Comparison of ENCODE assay signal across 8 cellular contexts in the genomic region with DNA sequence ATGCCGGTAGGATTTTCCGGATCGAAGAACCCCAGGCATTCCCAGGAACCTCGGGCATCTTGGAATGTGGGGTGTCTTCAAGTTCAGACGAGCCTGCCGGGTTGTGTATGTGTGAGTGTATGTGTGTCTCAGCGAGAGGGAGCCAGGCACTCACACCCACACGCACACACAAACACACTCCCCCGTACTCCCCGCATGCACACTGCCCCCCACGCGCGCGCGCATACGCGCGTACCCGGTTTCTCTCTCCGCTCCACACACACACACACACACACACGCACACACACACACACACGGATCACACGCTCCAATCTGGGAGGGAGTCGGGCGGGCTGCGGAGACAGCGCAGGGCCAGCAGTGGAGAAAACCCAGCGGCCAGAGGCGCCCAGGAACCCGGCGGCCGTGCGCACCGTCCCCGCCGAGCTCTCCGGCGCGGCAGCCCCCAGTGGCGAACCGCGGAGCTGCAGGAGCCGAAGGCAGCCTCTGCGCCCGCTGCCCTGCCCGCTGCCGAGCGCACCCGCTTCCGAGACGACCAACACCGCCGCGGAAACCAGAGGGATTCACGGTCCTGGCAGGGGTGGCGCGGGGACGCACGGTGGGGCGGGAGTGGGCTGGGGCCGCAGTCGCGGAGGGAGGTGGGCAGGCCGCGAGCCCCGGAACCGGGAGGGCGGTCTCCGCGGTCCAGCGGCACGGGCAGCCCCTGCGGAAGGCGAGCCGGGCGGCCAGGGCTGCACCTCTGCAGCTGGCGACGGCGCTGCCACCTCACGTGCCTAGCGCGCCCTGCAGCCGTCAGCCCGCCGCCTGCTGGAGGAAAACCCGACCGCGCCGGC. TPM values are rescaled to one million over a fixed set of nuclear protein-coding genes. Genes with fewer than 3 reads are reported as not detected.
DNase-seq lines count a peak whose midpoint lies in the region; ATAC-seq, FAIRE-seq and TF ChIP-seq lines count a peak whose summit lies in the region.

A gene (minus strand): TSS at position 125 of the 830 bp plus-strand sequence.

- CTCF ChIA-PET in activated naive CD4-positive, alpha-beta T cell treated with anti-CD3 and anti-CD28 coated beads, Interleukin-2, amount 10 ng/mL, durations not matched to agents 7 days and 5 days (lab: Charles Lee), result interaction anchor here (0.6 to 1.3 kb wide), 4 partner anchors 36 to 273 kb away, joined by 3 to 4 read pairs (median 3); no protein-coding TSS in a partner anchor

- no peaks in the 10 kb centered on the region for H3K9me3 Mint-ChIP-seq in activated naive CD4-positive, alpha-beta T cell treated with anti-CD3 and anti-CD28 coated beads, Interleukin-2, amount 10 ng/mL, durations not matched to agents 7 days and 5 days
- H3K9me3 Mint-ChIP-seq in osteocyte (ENCODE audit: unreplicated experiment), result no peaks in the 10 kb centered on the region

- peak within 1 kb of the TSS; percentile 61 for H3K27ac ChIP-seq in temporal lobe (ENCODE audit: low read depth, low read length)

- no peak within 1 kb of the TSS for H3K27ac Mint-ChIP-seq in activated naive CD4-positive, alpha-beta T cell treated with anti-CD3 and anti-CD28 coated beads, Interleukin-2, amount 10 ng/mL, durations not matched to agents 7 days and 5 days
- H3K27ac Mint-ChIP-seq in osteocyte (ENCODE audit: unreplicated experiment), result no peak within 1 kb of the TSS

- ATAC-seq in GM19025 (IDR thresholded peaks at IDR 0.05; ENCODE audit: low read depth, unreplicated experiment), result peak; percentile 73

- FAIRE-seq in HTR-8/SVneo (lab: Jason Lieb, UNC), result peak; percentile 82

- H3K36me3 Mint-ChIP-seq in activated naive CD4-positive, alpha-beta T cell treated with anti-CD3 and anti-CD28 coated beads, Interleukin-2, amount 10 ng/mL, durations not matched to agents 7 days and 5 days, result no peaks in the 10 kb centered on the region
- H3K36me3 Mint-ChIP-seq in osteocyte (ENCODE audit: unreplicated experiment), result no peaks in the 10 kb centered on the region

- H3K4me3 Mint-ChIP-seq in activated naive CD4-positive, alpha-beta T cell treated with anti-CD3 and anti-CD28 coated beads, Interleukin-2, amount 10 ng/mL, durations not matched to agents 7 days and 5 days, result peak within 1 kb of the TSS; percentile 69
- peak within 1 kb of the TSS; percentile 78 for H3K4me3 Mint-ChIP-seq in osteocyte (ENCODE audit: unreplicated experiment)

- DNase-seq in AG08396 (ENCODE audit: low spot score) (peak; percentile 89), HTR-8/SVneo (ENCODE audit: insufficient read length, low spot score) (peak; percentile 62), RKO (ENCODE audit: low spot score) (peak; percentile 53), germinal center (ENCODE audit: low spot score) (peak; percentile 75), osteocyte (ENCODE audit: extremely low spot score, unreplicated experiment) (peak; percentile 94)
- peak; percentile 80 for DNase-seq in activated naive CD4-positive, alpha-beta T cell treated with anti-CD3 and anti-CD28 coated beads, Interleukin-2, amount 10 ng/mL, durations not matched to agents 7 days and 5 days

- peaks cover 24% of the 10 kb centered on the region for H3K4me1 Mint-ChIP-seq in activated naive CD4-positive, alpha-beta T cell treated with anti-CD3 and anti-CD28 coated beads, Interleukin-2, amount 10 ng/mL, durations not matched to agents 7 days and 5 days
- peaks cover 8% of the 10 kb centered on the region for H3K4me1 Mint-ChIP-seq in osteocyte (ENCODE audit: unreplicated experiment)

- TF ChIP-seq CTCF in osteocyte (IDR thresholded peaks at IDR 0.05), result peak; percentile 64

- peaks cover 72% of the 10 kb centered on the region for H3K27me3 Mint-ChIP-seq in activated naive CD4-positive, alpha-beta T cell treated with anti-CD3 and anti-CD28 coated beads, Interleukin-2, amount 10 ng/mL, durations not matched to agents 7 days and 5 days
- H3K27me3 Mint-ChIP-seq in osteocyte (ENCODE audit: unreplicated experiment), result peaks cover 44% of the 10 kb centered on the region

RNA-seq across cellular contexts. Expression of the gene that starts here (rescaled TPM):
- total RNA-seq in osteocyte (not detected in 2 replicates), temporal lobe (17.9 TPM)

Comparison
In these comparisons a context has a peak if more than half of its experiments do, and no peak if none do; other contexts are left out.
1. Peak in every context shown above with its lines: DNase-seq, ATAC-seq and H3K27ac ChIP-seq.
2. RNA of the gene that starts here (total RNA-seq): 17.9 TPM in temporal lobe (single experiment); not detected in osteocyte; every median in the first group is over 10 times any median in the second.
3. Peak in DNase-seq in osteocyte; RNA of the gene not detected or under 1 TPM.